Comparison of ENCODE assay signal across 23 cellular contexts in genomic region chr1:25967308-25967707, GRCh38. TPM values are rescaled to one million over a fixed set of nuclear protein-coding genes. Genes with fewer than 3 reads are reported as not detected.
DNase-seq lines count a peak whose midpoint lies in the region; ATAC-seq, FAIRE-seq and TF ChIP-seq lines count a peak whose summit lies in the region.
"Had no signal": no experiment of that assay in that cellular context is flagged by ENCODE, and none has a peak within 500 bp of the region (broad histone marks: within the 10 kb centered on the region; RNA-seq: fewer than 3 reads in every experiment).

No MANE protein-coding gene starts in this region.

- peaks cover 30% of the 10 kb centered on the region for H3K36me3 Mint-ChIP-seq in activated naive CD8-positive, alpha-beta T cell
- peaks cover 42% of the 10 kb centered on the region for H3K36me3 Mint-ChIP-seq in activated naive CD8-positive, alpha-beta T cell treated with anti-CD3 and anti-CD28 coated beads for 36 hours
- H3K36me3 Mint-ChIP-seq in T-helper 17 cell (ENCODE audit: low read depth) (peaks cover 25% of the 10 kb centered on the region), naive B cell (peaks cover 20 to 50% of the 10 kb centered on the region in 2 donors)

- no peaks in the 10 kb centered on the region for H3K9me3 Mint-ChIP-seq in activated naive CD8-positive, alpha-beta T cell (ENCODE audit: low read depth)
- no peaks in the 10 kb centered on the region for H3K9me3 Mint-ChIP-seq in activated naive CD8-positive, alpha-beta T cell treated with anti-CD3 and anti-CD28 coated beads for 36 hours
- H3K9me3 Mint-ChIP-seq in naive B cell: no peaks in the 10 kb centered on the region
- H3K9me3 Mint-ChIP-seq: IgD-negative memory B cell had no signal

- no peak overlapping the region for H3K9ac ChIP-seq in HepG2 (ENCODE audit: insufficient read depth, low read depth, low read length)
- H3K9ac ChIP-seq: BLaER1 treated with 17β-estradiol and CSF1 and Interleukin-3, amounts not matched to agents 10 nM and 100 nM; GM23248 had no signal

- peak overlapping the region; percentile 36 for H3K27ac Mint-ChIP-seq in activated naive CD8-positive, alpha-beta T cell
- H3K27ac Mint-ChIP-seq in activated naive CD8-positive, alpha-beta T cell treated with anti-CD3 and anti-CD28 coated beads for 36 hours: no peak overlapping the region
- H3K27ac Mint-ChIP-seq in T-helper 17 cell (peak overlapping the region; percentile 42), naive B cell (peak overlapping the region in 4 of 6 donors; percentile 5 to 47 (median 7))

- TF ChIP-seq POLR2A in HepG2 (IDR thresholded peaks at IDR 0.05; ENCODE audit: insufficient read depth in 1 of 2, low read depth in 2 of 2, low read length in 2 of 2): no peak

- H4K20me1 ChIP-seq in HepG2 (ENCODE audit: insufficient read depth, low read length): no peaks in the 10 kb centered on the region

- no peak for FAIRE-seq in HepG2 (lab: Jason Lieb, UNC)
- FAIRE-seq: G401.6, HTR-8/SVneo had no signal

- no peak for TF ChIP-seq RAD21 in HepG2 (CRISPR knock-in tag; IDR thresholded peaks at IDR 0.05)

- no peaks in the 10 kb centered on the region for H3K27me3 ChIP-seq in HepG2 (ENCODE audit: control insufficient read depth in 1 of 2, insufficient read depth in 2 of 2, low read length in 2 of 2)
- H3K27me3 ChIP-seq: BLaER1 treated with 17β-estradiol and CSF1 and Interleukin-3, amounts not matched to agents 10 nM and 100 nM; MG63 had no signal

- ATAC-seq in T-helper 17 cell (no peak), naive B cell (ENCODE audit: low read depth in 2 of 2) (peak in 1 of 2 donors; percentile 28), HG02678 (IDR thresholded peaks at IDR 0.05; ENCODE audit: unreplicated experiment) (no peak), HepG2 (no peak)

- H3K27me3 Mint-ChIP-seq in activated naive CD8-positive, alpha-beta T cell: no peaks in the 10 kb centered on the region
- no peaks in the 10 kb centered on the region for H3K27me3 Mint-ChIP-seq in activated naive CD8-positive, alpha-beta T cell treated with anti-CD3 and anti-CD28 coated beads for 36 hours
- H3K27me3 Mint-ChIP-seq in T-helper 17 cell (no peaks in the 10 kb centered on the region), naive B cell (no peaks in the 10 kb centered on the region)
- H3K27me3 Mint-ChIP-seq: IgD-negative memory B cell had no signal

- in situ Hi-C loops in HepG2 (cut with HindIII; ENCODE audit: extremely low pct_ligation_motif_present, low pct_unique_long_range_greater_than_20kb): no loop called here

- H2AFZ ChIP-seq in HepG2 (ENCODE audit: low read length): no peak overlapping the region
- H2AFZ ChIP-seq: GM23248 had no signal

- H3K36me3 ChIP-seq in HepG2 (replicated peaks in 1 of 2; ENCODE audit: control insufficient read depth in 1 of 2, insufficient read depth in 2 of 2, low read length in 2 of 2): peaks cover 8 to 50% of the 10 kb centered on the region in 2 experiments
- H3K36me3 ChIP-seq: MG63 had no signal

- H3K4me1 Mint-ChIP-seq in activated naive CD8-positive, alpha-beta T cell (ENCODE audit: low read depth): peaks cover 43% of the 10 kb centered on the region
- peaks cover 27% of the 10 kb centered on the region for H3K4me1 Mint-ChIP-seq in activated naive CD8-positive, alpha-beta T cell treated with anti-CD3 and anti-CD28 coated beads for 36 hours
- H3K4me1 Mint-ChIP-seq in T-helper 17 cell: peaks cover 37% of the 10 kb centered on the region
- peaks cover 22 to 39% (median 24%) of the 10 kb centered on the region in 3 donors for H3K4me1 Mint-ChIP-seq in naive B cell

- no TSS peak for BruUV-seq in HepG2 (replicated peaks; lab: Mats Ljungman, UMichigan)

- no peaks in the 10 kb centered on the region for H3K9me3 ChIP-seq in T-helper 17 cell (ENCODE audit: control insufficient read depth, low read length, poor library complexity, severe bottlenecking)
- H3K9me3 ChIP-seq in HepG2 (ENCODE audit: low read length): no peaks in the 10 kb centered on the region
- H3K9me3 ChIP-seq: BLaER1 treated with 17β-estradiol and CSF1 and Interleukin-3, amounts not matched to agents 10 nM and 100 nM; HAP-1; MG63 had no signal

- no peak overlapping the region for H3K27ac ChIP-seq in HepG2 (ENCODE audit: extremely low read length, insufficient read depth, low read length)
- H3K27ac ChIP-seq: BLaER1 treated with 17β-estradiol and CSF1 and Interleukin-3, amounts not matched to agents 10 nM and 100 nM; GM23248 had no signal

- H3K4me2 ChIP-seq in HepG2 (ENCODE audit: low read depth, low read length): no peak overlapping the region
- H3K4me2 ChIP-seq: BLaER1 treated with 17β-estradiol and CSF1 and Interleukin-3, amounts not matched to agents 10 nM and 100 nM had no signal

- H3K4me1 ChIP-seq in HepG2 (ENCODE audit: insufficient read depth, low read length): no peaks in the 10 kb centered on the region

- POLR2A ChIA-PET in HepG2 (lab: Yijun Ruan, JAX): no interaction called here

- no peak for TF ChIP-seq EP300 in HepG2 (IDR thresholded peaks at IDR 0.05; ENCODE audit: low read depth in 2 of 2, low read length in 2 of 2)
- TF ChIP-seq EP300 in HepG2 (CRISPR knock-in tag; IDR thresholded peaks at IDR 0.05; ENCODE audit: borderline replicate concordance): no peak

- no peak overlapping the region for H3K4me3 ChIP-seq in HepG2 (replicated peaks in 1 of 3; ENCODE audit: insufficient read depth in 1 of 3, low read depth in 2 of 3, low read length in 3 of 3)
- H3K4me3 ChIP-seq: BLaER1 treated with 17β-estradiol and CSF1 and Interleukin-3, amounts not matched to agents 10 nM and 100 nM; GM23248; HAP-1; MG63 had no signal

- intact Hi-C loops in HepG2 (cut with micrococcal nuclease; ENCODE audit: unreplicated experiment): no loop called here

- H3K4me3 Mint-ChIP-seq in activated naive CD8-positive, alpha-beta T cell: no peak overlapping the region
- no peak overlapping the region for H3K4me3 Mint-ChIP-seq in activated naive CD8-positive, alpha-beta T cell treated with anti-CD3 and anti-CD28 coated beads for 36 hours
- H3K4me3 Mint-ChIP-seq in T-helper 17 cell (no peak overlapping the region), naive B cell (no peak overlapping the region)
- H3K4me3 Mint-ChIP-seq: IgD-negative memory B cell had no signal

- CTCF ChIA-PET in HepG2 (lab: Yijun Ruan, JAX; ENCODE audit: low intra/inter-chr PET ratio, low total read pairs): no interaction called here

- no peaks in the 10 kb centered on the region for H3K79me2 ChIP-seq in HepG2 (ENCODE audit: insufficient read depth, low read length)

- WGBS in HepG2 (ENCODE audit: low lambda C conversion rate): 99% methylated on average over 3 of the region's 3 CpGs

- DNase-seq in activated naive CD8-positive, alpha-beta T cell treated with anti-CD3 and anti-CD28 coated beads for 36 hours: no peak
- DNase-seq in T-helper 17 cell (no peak), naive B cell (no peak), GF-D8 (lab: John Stamatoyannopoulos, UW) (no peak), HepG2 (ENCODE audit: low spot score) (no peak)
- DNase-seq: COR-L47, DMS 273 treated with DMSO at 0.1 percent for 48 hours, GM23248, Kasumi-1, MG63, NCI-H1048, NCI-H1436 treated with DMSO at 0.1 percent for 48 hours, NCI-H2029, NCI-H345, NCI-H524 treated with DMSO at 0.1 percent for 48 hours, SHP77 had no signal

- TF ChIP-seq CTCF in HepG2 (CRISPR knock-in tag; IDR thresholded peaks at IDR 0.05): no peak

RNA-seq across cellular contexts. Expression of gene PAFAH2, which starts 30.6 kb away (rescaled TPM):
- total RNA-seq in activated naive CD8-positive, alpha-beta T cell treated with anti-CD3 and anti-CD28 coated beads for 36 hours: 1 to 10 TPM; 8.6 to 8.8 TPM
- total RNA-seq in T-helper 17 cell (1 to 10 TPM; 4.9 to 6.9 TPM), HepG2 (2016; rRNA removed; fragmentation: Illumina TruSeq; extraction: Trizol) (6.9 and 9.2 TPM in 2 replicates)
- polyA plus RNA-seq in naive B cell (ENCODE audit: low read depth in 6 of 6) (1 to 10 TPM; 4.0 to 9.2 (median 7.7) TPM), HepG2 (2011; rRNA removed) (9.3 and 9.4 TPM in 2 replicates)
- 0.51 and 1.6 TPM in 2 replicates for total RNA-seq in HepG2 (2016; cell fraction: cytosol; rRNA removed; fragmentation: Illumina TruSeq; extraction: Trizol; ENCODE audit: low read depth)
- total RNA-seq in HepG2 (2016; cell fraction: insoluble cytoplasmic fraction; rRNA removed; fragmentation: Illumina TruSeq; extraction: Trizol): 6.5 and 8.8 TPM in 2 replicates
- total RNA-seq in HepG2 (2016; cell fraction: membrane; rRNA removed; fragmentation: Illumina TruSeq; extraction: Trizol): 2.7 TPM in 2 replicates
- 5.0 and 6.9 TPM in 2 replicates for total RNA-seq in HepG2 (2016; cell fraction: nucleus; rRNA removed; fragmentation: Illumina TruSeq; extraction: Trizol)
- 9.1 TPM in 2 replicates for polyA plus RNA-seq in HepG2 (2011; cell fraction: cytosol; rRNA removed)
- 5.1 and 5.6 TPM in 2 replicates for polyA plus RNA-seq in HepG2 (2011; cell fraction: nucleus; rRNA removed)
- polyA plus RNA-seq in HepG2 (2012): 4.1 and 5.1 TPM in 2 replicates
- 0.44 and 0.49 TPM in 2 replicates for polyA plus RNA-seq in HepG2 (2016; cell fraction: cytosol; fragmentation: Illumina TruSeq; extraction: Trizol; ENCODE audit: low read depth)
- 7.4 TPM in 2 replicates for polyA plus RNA-seq in HepG2 (2016; cell fraction: insoluble cytoplasmic fraction; fragmentation: Illumina TruSeq; extraction: Trizol; ENCODE audit: low read depth)
- 1.3 and 1.4 TPM in 2 replicates for polyA plus RNA-seq in HepG2 (2016; cell fraction: membrane; fragmentation: Illumina TruSeq; extraction: Trizol; ENCODE audit: low read depth)
- 9.9 and 13.1 TPM in 2 replicates for polyA plus RNA-seq in HepG2 (2016; cell fraction: nucleus; fragmentation: Illumina TruSeq; extraction: Trizol; ENCODE audit: insufficient read depth, low read depth)
- 8.3 and 14.5 TPM in 2 replicates for polyA minus RNA-seq in HepG2 (2011; rRNA and poly(A)+ RNA removed; ENCODE audit: low replicate concordance)
- 3.8 and 5.6 TPM in 2 replicates for polyA minus RNA-seq in HepG2 (2011; cell fraction: cytosol; rRNA and poly(A)+ RNA removed)
- 7.3 and 13.0 TPM in 2 replicates for polyA minus RNA-seq in HepG2 (2011; cell fraction: nucleus; rRNA and poly(A)+ RNA removed)

RNA-seq across cellular contexts. Expression of gene EXTL1, which starts 54.3 kb away (rescaled TPM):
- total RNA-seq in activated naive CD8-positive, alpha-beta T cell treated with anti-CD3 and anti-CD28 coated beads for 36 hours: not detected
- total RNA-seq in T-helper 17 cell (not detected), HepG2 (2016; rRNA removed; fragmentation: Illumina TruSeq; extraction: Trizol) (0.28 and 0.35 TPM in 2 replicates)
- polyA plus RNA-seq in naive B cell (ENCODE audit: low read depth in 6 of 6) (not detected), HepG2 (2011; rRNA removed) (1.0 and 1.5 TPM in 2 replicates)
- 0.09 and 0.20 TPM in 2 replicates for total RNA-seq in HepG2 (2016; cell fraction: cytosol; rRNA removed; fragmentation: Illumina TruSeq; extraction: Trizol; ENCODE audit: low read depth)
- total RNA-seq in HepG2 (2016; cell fraction: insoluble cytoplasmic fraction; rRNA removed; fragmentation: Illumina TruSeq; extraction: Trizol): 0.19 and 0.52 TPM in 2 replicates
- 0.19 and 0.48 TPM in 2 replicates for total RNA-seq in HepG2 (2016; cell fraction: membrane; rRNA removed; fragmentation: Illumina TruSeq; extraction: Trizol)
- 0.69 and 0.78 TPM in 2 replicates for total RNA-seq in HepG2 (2016; cell fraction: nucleus; rRNA removed; fragmentation: Illumina TruSeq; extraction: Trizol)
- polyA plus RNA-seq in HepG2 (2011; cell fraction: cytosol; rRNA removed): 0.60 and 0.75 TPM in 2 replicates
- polyA plus RNA-seq in HepG2 (2011; cell fraction: nucleus; rRNA removed): 4.9 and 5.4 TPM in 2 replicates
- 0.87 and 1.2 TPM in 2 replicates for polyA plus RNA-seq in HepG2 (2012)
- polyA plus RNA-seq in HepG2 (2016; cell fraction: cytosol; fragmentation: Illumina TruSeq; extraction: Trizol; ENCODE audit: low read depth): 0.07 and 0.11 TPM in 2 replicates
- 0.26 and 0.27 TPM in 2 replicates for polyA plus RNA-seq in HepG2 (2016; cell fraction: insoluble cytoplasmic fraction; fragmentation: Illumina TruSeq; extraction: Trizol; ENCODE audit: low read depth)
- 0.18 and 0.20 TPM in 2 replicates for polyA plus RNA-seq in HepG2 (2016; cell fraction: membrane; fragmentation: Illumina TruSeq; extraction: Trizol; ENCODE audit: low read depth)
- polyA plus RNA-seq in HepG2 (2016; cell fraction: nucleus; fragmentation: Illumina TruSeq; extraction: Trizol; ENCODE audit: insufficient read depth, low read depth): 0.52 and 0.65 TPM in 2 replicates
- 0.12 and 2.8 TPM in 2 replicates for polyA minus RNA-seq in HepG2 (2011; rRNA and poly(A)+ RNA removed; ENCODE audit: low replicate concordance)
- polyA minus RNA-seq in HepG2 (2011; cell fraction: cytosol; rRNA and poly(A)+ RNA removed): 0.20 and 0.53 TPM in 2 replicates
- 4.1 and 5.9 TPM in 2 replicates for polyA minus RNA-seq in HepG2 (2011; cell fraction: nucleus; rRNA and poly(A)+ RNA removed)
- polyA plus RNA-seq: IgD-negative memory B cell had no signal
